8 cellular contexts compared by ENCODE assay signal in the genomic region with DNA sequence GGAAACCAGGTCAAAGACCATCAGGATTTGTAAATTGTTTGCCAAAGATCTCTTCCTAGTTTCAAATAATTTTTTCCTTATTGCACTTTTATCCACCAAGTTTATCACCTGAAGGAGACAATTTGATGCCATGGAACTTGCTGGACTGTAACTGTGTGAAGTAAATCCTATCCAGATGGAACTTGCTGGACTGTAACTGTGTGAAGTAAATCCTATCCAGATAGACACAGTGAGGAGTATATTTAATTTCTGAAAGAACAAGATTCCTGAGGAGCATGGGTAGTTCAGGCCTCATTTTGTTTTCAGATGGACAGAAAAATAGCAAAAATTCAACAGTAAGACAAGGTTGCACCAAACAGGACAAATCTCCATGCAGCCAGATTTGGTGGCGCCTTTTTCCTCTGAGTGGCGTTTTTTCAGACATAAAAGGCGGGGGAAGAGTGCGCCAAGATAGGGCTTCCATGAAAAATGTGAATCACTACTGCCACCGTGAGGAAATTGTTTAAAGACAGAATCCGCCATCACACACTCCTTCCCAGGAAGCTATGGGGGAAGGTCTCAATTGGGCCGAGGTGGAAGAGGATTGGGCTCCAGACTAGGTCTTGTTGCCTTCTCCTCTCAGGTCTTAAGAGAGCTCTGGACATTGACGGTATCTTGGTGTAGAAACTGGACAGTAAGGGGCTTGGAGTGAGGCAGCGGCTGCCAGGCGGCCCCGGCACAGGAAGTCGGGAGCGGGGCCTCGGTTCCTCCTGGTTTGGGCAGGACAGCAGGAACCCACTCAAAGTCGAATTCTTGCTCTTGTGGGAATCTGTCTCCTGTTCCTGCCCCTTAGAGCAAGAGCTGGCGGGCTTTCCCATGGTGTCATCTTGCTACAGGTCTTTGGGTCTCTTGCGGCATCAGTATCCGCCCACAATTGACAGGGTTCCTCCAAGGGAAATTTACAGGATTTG.
A peak's percentile ranks its signal among the peaks of the same experiment; 100 is the strongest.
DNase-seq lines count a peak whose midpoint lies in the region; ATAC-seq and TF ChIP-seq lines count a peak whose summit lies in the region.

No MANE protein-coding gene starts in this region.

- peak; percentile 87 for DNase-seq in astrocyte of the hippocampus (ENCODE audit: low read depth, low spot score)
- peak in 6 of 10 donors; percentile 64 to 94 (median 71) for DNase-seq in posterior cingulate gyrus
- DNase-seq in NCI-H146 treated with DMSO at 0.1 percent for 48 hours (lab: John Stamatoyannopoulos, UW; ENCODE audit: unreplicated experiment), result no peak
- DNase-seq in GM20000 (ENCODE audit: low spot score), result no peak
- no peak for DNase-seq in NCI-H1436 (lab: John Stamatoyannopoulos, UW)
- no peak for DNase-seq in NCI-H146 (lab: John Stamatoyannopoulos, UW)

- peak; percentile 67 for ATAC-seq in HG03378 (IDR thresholded peaks at IDR 0.05; ENCODE audit: unreplicated experiment)

- peak overlapping the region; percentile 55 for H3K4me3 ChIP-seq in GM12875 (ENCODE audit: low read depth, low read length)

- intact Hi-C loops in posterior cingulate gyrus (cut with DNase I), result loop anchor here (1.0 kb wide), 1 partner anchor 38 kb away; no protein-coding TSS in a partner anchor

- no peak for TF ChIP-seq CTCF in GM12875 (IDR thresholded peaks at IDR 0.05; ENCODE audit: borderline replicate concordance, insufficient read depth, low read depth, low read length)
- no peak for TF ChIP-seq CTCF in GM20000 (IDR thresholded peaks at IDR 0.05; ENCODE audit: extremely low read depth, missing control alignments)

Comparison
In these comparisons a context has a peak if more than half of its experiments do, and no peak if none do; other contexts are left out.
1. DNase-seq: peak in astrocyte of the hippocampus (single experiment) and posterior cingulate gyrus (6 of 10); none in NCI-H146 treated with DMSO at 0.1 percent for 48 hours (single experiment), GM20000 (single experiment), NCI-H1436 (single experiment) and NCI-H146 (single experiment).